ENCODE assay signal across 1 cellular context in the genomic region with DNA sequence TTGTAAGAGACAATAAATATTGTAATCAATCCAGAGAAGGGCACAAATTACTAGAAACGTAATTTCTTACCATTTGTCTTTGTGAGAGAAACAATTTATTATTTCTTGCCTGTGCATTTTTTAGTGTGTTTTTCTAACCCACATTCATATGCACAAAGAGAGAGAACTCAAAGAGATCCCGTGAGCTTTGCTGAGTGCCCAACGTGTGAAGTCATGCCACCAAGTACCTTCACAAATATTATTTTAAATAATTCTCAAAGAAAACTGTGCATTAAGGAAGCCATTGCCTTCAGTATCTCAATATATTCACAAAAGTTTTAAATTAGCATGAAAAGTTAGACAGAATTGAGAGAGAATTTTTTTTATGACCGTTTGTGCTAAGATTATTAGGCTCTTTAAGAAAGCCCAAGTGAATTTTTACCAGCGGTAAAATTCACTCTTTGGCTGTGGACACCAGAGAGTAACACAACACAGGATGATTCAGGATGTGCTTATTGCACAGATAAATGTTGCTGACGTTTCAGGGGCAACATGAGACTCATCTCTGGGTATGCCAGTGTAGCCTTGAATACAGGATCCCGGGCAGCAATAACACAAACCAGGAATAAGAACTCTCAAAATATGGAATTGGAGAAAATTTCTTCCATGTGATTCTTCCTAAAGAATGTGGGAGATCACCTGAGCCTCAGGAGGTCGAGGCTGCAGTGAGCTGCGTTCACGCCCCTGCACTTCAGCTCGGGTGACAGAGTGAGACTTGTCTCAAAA.
TF ChIP-seq lines count a peak whose summit lies in the region.

No MANE protein-coding gene starts in this region.

TF ChIP-seq in GM12878, 131 proteins besides CTCF, POLR2A, EP300 and RAD21:
- TF ChIP-seq CREM (IDR thresholded peaks at IDR 0.05; ENCODE audit: low read depth), result peak; percentile 52
- TF ChIP-seq BHLHE40 (IDR thresholded peaks at IDR 0.05; ENCODE audit: borderline replicate concordance in 1 of 2, low read depth in 2 of 2, low read length in 1 of 2), result peak; percentile 36 to 38; a peak in 2 of 4 replicates
- 0 out of 2 replicates have a peak, but pooled peaks have one; percentile 12 for TF ChIP-seq CREB1 (IDR thresholded peaks at IDR 0.05; ENCODE audit: low read depth)
- TF ChIP-seq ZNF274 (IDR thresholded peaks at IDR 0.05; ENCODE audit: insufficient read depth, insufficient read length), result no peak
- TF ChIP-seq ATF7 (IDR thresholded peaks at IDR 0.05; ENCODE audit: low read depth), result peak; percentile 92
- TF ChIP-seq GATAD2B (conservative IDR thresholded peaks at IDR 0.05; ENCODE audit: low read depth), result no peak
- TF ChIP-seq TCF12 (IDR thresholded peaks at IDR 0.05; ENCODE audit: low read depth, low read length), result no peak
